ENCODE assay signal across 1 cellular context in the genomic region with DNA sequence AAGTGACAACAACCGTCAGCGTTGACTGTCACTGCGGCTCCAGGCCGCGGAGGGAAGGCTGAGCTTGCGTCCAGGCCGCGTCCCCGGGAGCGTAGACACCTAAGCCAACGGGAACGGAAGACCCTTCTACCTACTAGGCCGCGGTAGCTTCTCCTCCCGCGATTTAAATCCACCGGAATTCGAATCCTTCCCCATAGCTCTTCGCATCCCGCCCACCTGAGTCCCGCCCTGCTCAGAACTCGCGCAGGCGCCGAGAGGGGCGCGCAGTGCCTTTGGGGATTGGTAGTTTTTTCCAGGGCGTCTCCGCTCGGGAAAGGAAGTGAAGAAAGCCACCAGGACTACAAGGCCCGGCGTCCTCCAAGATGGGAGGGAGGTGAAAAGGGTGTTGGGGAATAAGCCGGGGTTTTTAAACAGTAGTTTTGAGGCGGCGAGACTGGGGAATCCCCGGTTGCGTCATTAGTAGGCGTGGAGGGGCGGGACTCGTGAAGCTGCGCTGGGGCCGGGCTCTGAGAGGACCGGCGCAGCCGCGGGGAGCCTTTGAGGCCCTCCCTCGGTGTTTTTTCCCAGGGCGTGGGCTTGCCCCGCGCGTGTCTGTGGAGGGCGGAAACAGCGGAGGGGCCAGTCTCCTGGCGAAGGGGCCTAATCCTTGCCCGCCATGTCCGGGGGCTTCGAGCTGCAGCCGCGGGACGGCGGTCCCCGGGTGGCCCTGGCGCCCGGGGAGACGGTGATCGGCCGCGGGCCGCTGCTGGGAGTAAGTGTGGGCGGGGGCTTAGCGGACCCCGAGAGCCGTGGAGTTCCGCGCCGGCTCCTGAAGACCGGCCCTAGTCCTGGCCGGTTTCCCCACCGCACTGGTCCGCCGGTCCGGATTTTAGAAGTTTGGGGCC.
TF ChIP-seq lines count a peak whose summit lies in the region.

A gene with protein sequence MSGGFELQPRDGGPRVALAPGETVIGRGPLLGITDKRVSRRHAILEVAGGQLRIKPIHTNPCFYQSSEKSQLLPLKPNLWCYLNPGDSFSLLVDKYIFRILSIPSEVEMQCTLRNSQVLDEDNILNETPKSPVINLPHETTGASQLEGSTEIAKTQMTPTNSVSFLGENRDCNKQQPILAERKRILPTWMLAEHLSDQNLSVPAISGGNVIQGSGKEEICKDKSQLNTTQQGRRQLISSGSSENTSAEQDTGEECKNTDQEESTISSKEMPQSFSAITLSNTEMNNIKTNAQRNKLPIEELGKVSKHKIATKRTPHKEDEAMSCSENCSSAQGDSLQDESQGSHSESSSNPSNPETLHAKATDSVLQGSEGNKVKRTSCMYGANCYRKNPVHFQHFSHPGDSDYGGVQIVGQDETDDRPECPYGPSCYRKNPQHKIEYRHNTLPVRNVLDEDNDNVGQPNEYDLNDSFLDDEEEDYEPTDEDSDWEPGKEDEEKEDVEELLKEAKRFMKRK (plus strand): TSS at position 509 of the 884 bp plus-strand sequence. CDS start 147 bp downstream, at position 656.
FBXO48 (minus strand) TSS at position 218 of the 884 bp plus-strand sequence. CDS start 2,149 bp downstream, outside the sequence.

TF ChIP-seq in K562, 482 proteins besides CTCF, POLR2A, EP300 and RAD21 (continued from another document and continues in another):
- TF ChIP-seq, protein P1, sequence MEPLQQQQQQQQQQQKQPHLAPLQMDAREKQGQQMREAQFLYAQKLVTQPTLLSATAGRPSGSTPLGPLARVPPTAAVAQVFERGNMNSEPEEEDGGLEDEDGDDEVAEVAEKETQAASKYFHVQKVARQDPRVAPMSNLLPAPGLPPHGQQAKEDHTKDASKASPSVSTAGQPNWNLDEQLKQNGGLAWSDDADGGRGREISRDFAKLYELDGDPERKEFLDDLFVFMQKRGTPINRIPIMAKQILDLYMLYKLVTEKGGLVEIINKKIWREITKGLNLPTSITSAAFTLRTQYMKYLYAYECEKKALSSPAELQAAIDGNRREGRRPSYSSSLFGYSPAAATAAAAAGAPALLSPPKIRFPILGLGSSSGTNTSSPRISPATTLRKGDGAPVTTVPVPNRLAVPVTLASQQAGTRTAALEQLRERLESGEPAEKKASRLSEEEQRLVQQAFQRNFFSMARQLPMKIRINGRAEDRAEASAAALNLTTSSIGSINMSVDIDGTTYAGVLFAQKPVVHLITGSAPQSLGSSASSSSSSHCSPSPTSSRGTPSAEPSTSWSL (CRISPR knock-in tag; IDR thresholded peaks at IDR 0.05; ENCODE audit: borderline replicate concordance), result no peak
- no peak for TF ChIP-seq HMG20B (CRISPR knock-in tag; IDR thresholded peaks at IDR 0.05)
- no peak for TF ChIP-seq ZSCAN32 (CRISPR knock-in tag; IDR thresholded peaks at IDR 0.05)
- TF ChIP-seq, protein P2, sequence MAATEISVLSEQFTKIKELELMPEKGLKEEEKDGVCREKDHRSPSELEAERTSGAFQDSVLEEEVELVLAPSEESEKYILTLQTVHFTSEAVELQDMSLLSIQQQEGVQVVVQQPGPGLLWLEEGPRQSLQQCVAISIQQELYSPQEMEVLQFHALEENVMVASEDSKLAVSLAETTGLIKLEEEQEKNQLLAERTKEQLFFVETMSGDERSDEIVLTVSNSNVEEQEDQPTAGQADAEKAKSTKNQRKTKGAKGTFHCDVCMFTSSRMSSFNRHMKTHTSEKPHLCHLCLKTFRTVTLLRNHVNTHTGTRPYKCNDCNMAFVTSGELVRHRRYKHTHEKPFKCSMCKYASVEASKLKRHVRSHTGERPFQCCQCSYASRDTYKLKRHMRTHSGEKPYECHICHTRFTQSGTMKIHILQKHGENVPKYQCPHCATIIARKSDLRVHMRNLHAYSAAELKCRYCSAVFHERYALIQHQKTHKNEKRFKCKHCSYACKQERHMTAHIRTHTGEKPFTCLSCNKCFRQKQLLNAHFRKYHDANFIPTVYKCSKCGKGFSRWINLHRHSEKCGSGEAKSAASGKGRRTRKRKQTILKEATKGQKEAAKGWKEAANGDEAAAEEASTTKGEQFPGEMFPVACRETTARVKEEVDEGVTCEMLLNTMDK (IDR thresholded peaks at IDR 0.05; ENCODE audit: borderline replicate concordance, insufficient read depth, low read depth, low read length, poor library complexity, severe bottlenecking), result no peak
- no peak for TF ChIP-seq SMAD3 (CRISPR knock-in tag; conservative IDR thresholded peaks at IDR 0.05)
- TF ChIP-seq, protein P3, sequence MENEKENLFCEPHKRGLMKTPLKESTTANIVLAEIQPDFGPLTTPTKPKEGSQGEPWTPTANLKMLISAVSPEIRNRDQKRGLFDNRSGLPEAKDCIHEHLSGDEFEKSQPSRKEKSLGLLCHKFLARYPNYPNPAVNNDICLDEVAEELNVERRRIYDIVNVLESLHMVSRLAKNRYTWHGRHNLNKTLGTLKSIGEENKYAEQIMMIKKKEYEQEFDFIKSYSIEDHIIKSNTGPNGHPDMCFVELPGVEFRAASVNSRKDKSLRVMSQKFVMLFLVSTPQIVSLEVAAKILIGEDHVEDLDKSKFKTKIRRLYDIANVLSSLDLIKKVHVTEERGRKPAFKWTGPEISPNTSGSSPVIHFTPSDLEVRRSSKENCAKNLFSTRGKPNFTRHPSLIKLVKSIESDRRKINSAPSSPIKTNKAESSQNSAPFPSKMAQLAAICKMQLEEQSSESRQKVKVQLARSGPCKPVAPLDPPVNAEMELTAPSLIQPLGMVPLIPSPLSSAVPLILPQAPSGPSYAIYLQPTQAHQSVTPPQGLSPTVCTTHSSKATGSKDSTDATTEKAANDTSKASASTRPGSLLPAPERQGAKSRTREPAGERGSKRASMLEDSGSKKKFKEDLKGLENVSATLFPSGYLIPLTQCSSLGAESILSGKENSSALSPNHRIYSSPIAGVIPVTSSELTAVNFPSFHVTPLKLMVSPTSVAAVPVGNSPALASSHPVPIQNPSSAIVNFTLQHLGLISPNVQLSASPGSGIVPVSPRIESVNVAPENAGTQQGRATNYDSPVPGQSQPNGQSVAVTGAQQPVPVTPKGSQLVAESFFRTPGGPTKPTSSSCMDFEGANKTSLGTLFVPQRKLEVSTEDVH (IDR thresholded peaks at IDR 0.05; ENCODE audit: low read depth, partially characterized antibody), result no peak
- TF ChIP-seq L3MBTL2 (IDR thresholded peaks at IDR 0.05), result peak; percentile 67; the same call in 1 of the 2 replicates
- TF ChIP-seq NR1H2 (CRISPR knock-in tag; IDR thresholded peaks at IDR 0.05), result no peak
- TF ChIP-seq NEUROD1 (IDR thresholded peaks at IDR 0.05; ENCODE audit: borderline replicate concordance, low read depth, low read length, partially characterized antibody), result peak; percentile 13
- TF ChIP-seq RREB1 (CRISPR knock-in tag; IDR thresholded peaks at IDR 0.05), result no peak
- no peak for TF ChIP-seq ZNF280A (IDR thresholded peaks at IDR 0.05; ENCODE audit: low read depth, partially characterized antibody)
- no peak for TF ChIP-seq ZNF436 (CRISPR knock-in tag; IDR thresholded peaks at IDR 0.05)
- TF ChIP-seq NR3C1 (CRISPR knock-in tag; IDR thresholded peaks at IDR 0.05), result no peak
- TF ChIP-seq RCOR1 (IDR thresholded peaks at IDR 0.05; ENCODE audit: borderline replicate concordance in 1 of 2, low read depth in 2 of 2, low read length in 2 of 2), result no peak
- no peak for TF ChIP-seq HEY1 (CRISPR knock-in tag; IDR thresholded peaks at IDR 0.05; ENCODE audit: borderline replicate concordance)
- no peak for TF ChIP-seq HSF4 (CRISPR knock-in tag; IDR thresholded peaks at IDR 0.05; ENCODE audit: borderline replicate concordance)
- TF ChIP-seq, protein P4, sequence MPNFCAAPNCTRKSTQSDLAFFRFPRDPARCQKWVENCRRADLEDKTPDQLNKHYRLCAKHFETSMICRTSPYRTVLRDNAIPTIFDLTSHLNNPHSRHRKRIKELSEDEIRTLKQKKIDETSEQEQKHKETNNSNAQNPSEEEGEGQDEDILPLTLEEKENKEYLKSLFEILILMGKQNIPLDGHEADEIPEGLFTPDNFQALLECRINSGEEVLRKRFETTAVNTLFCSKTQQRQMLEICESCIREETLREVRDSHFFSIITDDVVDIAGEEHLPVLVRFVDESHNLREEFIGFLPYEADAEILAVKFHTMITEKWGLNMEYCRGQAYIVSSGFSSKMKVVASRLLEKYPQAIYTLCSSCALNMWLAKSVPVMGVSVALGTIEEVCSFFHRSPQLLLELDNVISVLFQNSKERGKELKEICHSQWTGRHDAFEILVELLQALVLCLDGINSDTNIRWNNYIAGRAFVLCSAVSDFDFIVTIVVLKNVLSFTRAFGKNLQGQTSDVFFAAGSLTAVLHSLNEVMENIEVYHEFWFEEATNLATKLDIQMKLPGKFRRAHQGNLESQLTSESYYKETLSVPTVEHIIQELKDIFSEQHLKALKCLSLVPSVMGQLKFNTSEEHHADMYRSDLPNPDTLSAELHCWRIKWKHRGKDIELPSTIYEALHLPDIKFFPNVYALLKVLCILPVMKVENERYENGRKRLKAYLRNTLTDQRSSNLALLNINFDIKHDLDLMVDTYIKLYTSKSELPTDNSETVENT (CRISPR knock-in tag; IDR thresholded peaks at IDR 0.05), result peak; percentile 76
- no peak for TF ChIP-seq MCM3 (IDR thresholded peaks at IDR 0.05)
- peak; percentile 53 for TF ChIP-seq FOSL1 (tag; conservative IDR thresholded peaks at IDR 0.05)
- no peak for TF ChIP-seq TEAD4 (IDR thresholded peaks at IDR 0.05; ENCODE audit: low read length)
- no peak for TF ChIP-seq TEAD4 (CRISPR knock-in tag; IDR thresholded peaks at IDR 0.05; ENCODE audit: borderline replicate concordance)
- TF ChIP-seq BCOR (IDR thresholded peaks at IDR 0.05), result no peak
- TF ChIP-seq HNRNPLL (IDR thresholded peaks at IDR 0.05; ENCODE audit: low read depth, low read length, poor library complexity, severe bottlenecking), result peak; percentile 71
- TF ChIP-seq ELK1 (CRISPR knock-in tag; IDR thresholded peaks at IDR 0.05), result no peak
- TF ChIP-seq, protein P5, sequence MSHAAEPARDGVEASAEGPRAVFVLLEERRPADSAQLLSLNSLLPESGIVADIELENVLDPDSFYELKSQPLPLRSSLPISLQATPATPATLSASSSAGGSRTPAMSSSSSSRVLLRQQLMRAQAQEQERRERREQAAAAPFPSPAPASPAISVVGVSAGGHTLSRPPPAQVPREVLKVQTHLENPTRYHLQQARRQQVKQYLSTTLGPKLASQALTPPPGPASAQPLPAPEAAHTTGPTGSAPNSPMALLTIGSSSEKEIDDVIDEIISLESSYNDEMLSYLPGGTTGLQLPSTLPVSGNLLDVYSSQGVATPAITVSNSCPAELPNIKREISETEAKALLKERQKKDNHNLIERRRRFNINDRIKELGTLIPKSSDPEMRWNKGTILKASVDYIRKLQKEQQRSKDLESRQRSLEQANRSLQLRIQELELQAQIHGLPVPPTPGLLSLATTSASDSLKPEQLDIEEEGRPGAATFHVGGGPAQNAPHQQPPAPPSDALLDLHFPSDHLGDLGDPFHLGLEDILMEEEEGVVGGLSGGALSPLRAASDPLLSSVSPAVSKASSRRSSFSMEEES (CRISPR knock-in tag; IDR thresholded peaks at IDR 0.05), result no peak
- no peak for TF ChIP-seq KDM1A (IDR thresholded peaks at IDR 0.05)
